ENCODE assay signal across 1 cellular context in the genomic region with DNA sequence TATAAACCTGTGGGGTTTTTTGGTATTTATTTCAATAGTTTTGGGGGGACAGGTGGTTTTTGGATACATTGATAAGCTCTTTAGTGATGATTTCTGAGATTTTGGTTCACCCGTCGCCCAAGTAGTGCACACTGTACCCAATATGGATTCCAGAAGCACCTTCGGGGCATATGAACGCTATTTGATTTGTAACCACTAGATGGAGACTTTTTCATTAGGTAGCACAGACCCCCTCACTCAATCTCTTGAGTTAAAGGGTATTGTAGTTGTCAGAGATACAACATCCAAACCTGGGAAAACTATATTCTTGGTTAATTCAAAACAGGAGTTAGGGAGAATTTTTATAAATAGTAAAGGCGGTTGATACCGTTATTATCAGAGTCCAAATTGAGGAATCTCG.
TF ChIP-seq lines count a peak whose summit lies in the region.

No MANE protein-coding gene starts in this region.

TF ChIP-seq in HepG2, 621 proteins besides CTCF, POLR2A, EP300 and RAD21 (continued from another document):
- TF ChIP-seq PRDM10 (CRISPR knock-in tag; IDR thresholded peaks at IDR 0.05; ENCODE audit: low read depth) (no peak), E2F2 (CRISPR knock-in tag; IDR thresholded peaks at IDR 0.05; ENCODE audit: borderline replicate concordance) (no peak), ZKSCAN5 (CRISPR knock-in tag; IDR thresholded peaks at IDR 0.05) (no peak), HMG20A (CRISPR knock-in tag; IDR thresholded peaks at IDR 0.05; ENCODE audit: borderline replicate concordance) (no peak), ZNF550 (CRISPR knock-in tag; IDR thresholded peaks at IDR 0.05; ENCODE audit: borderline replicate concordance) (no peak)
